Comparison of ENCODE assay signal across 14 cellular contexts in the genomic region with DNA sequence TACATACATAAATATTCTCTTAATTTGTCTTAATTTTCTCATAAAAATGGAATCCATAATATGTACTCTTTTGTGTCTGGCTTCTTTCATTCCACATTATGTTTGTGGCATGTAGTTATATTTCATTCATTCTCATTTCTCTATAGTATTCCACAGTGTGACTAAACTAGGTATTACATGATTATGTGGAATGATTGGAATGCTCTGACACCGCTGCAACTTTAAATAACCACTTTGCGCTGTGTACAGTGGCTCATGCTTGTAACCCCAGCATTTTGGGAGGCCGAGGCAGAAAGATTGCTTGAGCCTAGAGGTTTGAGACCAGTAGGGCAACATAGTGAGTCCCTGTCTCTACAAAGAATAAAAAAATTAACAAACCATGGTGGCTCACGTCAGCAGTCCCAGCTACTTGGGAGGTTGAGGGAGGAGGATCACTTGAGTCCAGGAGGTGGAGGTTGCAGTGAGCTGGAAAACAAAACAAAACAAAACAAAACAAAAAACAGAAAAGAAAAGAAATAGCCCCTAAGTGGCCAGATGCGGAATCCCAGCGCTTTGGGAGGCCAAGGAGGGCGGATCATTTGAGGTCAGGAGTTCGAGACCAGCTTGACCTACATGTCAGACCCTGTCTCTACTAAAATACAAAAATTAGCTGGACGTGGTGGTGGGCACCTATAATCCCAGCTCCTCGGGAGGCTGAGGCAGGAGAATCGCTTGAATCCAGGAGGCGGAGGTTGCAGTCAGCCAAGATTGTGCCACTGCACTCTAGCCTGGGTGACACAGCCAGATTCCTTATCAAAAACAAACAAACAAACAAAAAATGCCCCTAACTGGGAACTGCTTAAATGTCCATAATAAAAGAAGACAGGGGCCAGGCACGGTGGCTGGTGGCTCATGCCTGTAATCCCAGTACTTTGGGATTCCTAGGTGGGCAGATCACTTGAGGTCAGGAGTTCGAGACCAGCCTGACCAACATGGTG. TPM values are rescaled to one million over a fixed set of nuclear protein-coding genes. Genes with fewer than 3 reads are reported as not detected.
DNase-seq lines count a peak whose midpoint lies in the region; ATAC-seq and TF ChIP-seq lines count a peak whose summit lies in the region.
"Had no signal": no experiment of that assay in that cellular context is flagged by ENCODE, and none has a peak within 500 bp of the region (broad histone marks: within the 10 kb centered on the region; RNA-seq: fewer than 3 reads in every experiment).

No MANE protein-coding gene starts in this region.

- no peaks in the 10 kb centered on the region for H3K9me3 ChIP-seq in HEK293 (ENCODE audit: control insufficient read depth, insufficient read depth, low read depth, low read length)

- 0 out of 2 replicates have a peak, but pooled peaks cover 2% of the 10 kb centered on the region for H3K4me1 ChIP-seq in HEK293 (ENCODE audit: control insufficient read depth, insufficient read depth, low read length)

- no peak overlapping the region for H3K4me3 ChIP-seq in HEK293 (ENCODE audit: low read depth, low read length)

- no peak overlapping the region for H3K27ac ChIP-seq in HEK293 (ENCODE audit: extremely low read depth, low read depth, low read length)

- DNase-seq in A172 (ENCODE audit: low spot score) (peak; percentile 63), amniotic epithelial cell (ENCODE audit: low read depth) (peak; percentile 83), iris pigment epithelial cell (ENCODE audit: low read depth) (peak; percentile 81), endothelial cell (ENCODE audit: low spot score) (no peak)
- DNase-seq in activated T-cell treated with anti-CD3 and anti-CD28 coated beads, Interleukin-2, amount 50 U/mL, for 24 hours, result no peak
- no peak for DNase-seq in activated CD4-positive, CD25-positive, alpha-beta regulatory T cell treated with anti-CD3 and anti-CD28 coated beads, Interleukin-2, amount 50 U/mL, for 72 hours
- DNase-seq: activated CD4-positive, alpha-beta T cell treated with anti-CD3 and anti-CD28 coated beads for 1 hour; cortex of kidney; KG1; SHP77 treated with DMSO at 0.1 percent for 48 hours had no signal

- no peaks in the 10 kb centered on the region for H3K9me3 Mint-ChIP-seq in activated T-cell treated with anti-CD3 and anti-CD28 coated beads, Interleukin-2, amount 50 U/mL, for 24 hours
- no peaks in the 10 kb centered on the region for H3K9me3 Mint-ChIP-seq in endothelial cell (ENCODE audit: unreplicated experiment)
- H3K9me3 Mint-ChIP-seq: activated T-helper 1 cell treated with anti-CD3 and anti-CD28 coated beads, Interleukin-12 subunit alpha, Interleukin-12 subunit beta, Interleukin-2, Interleukin-4 antibody, amounts not matched to agents 30 ng/mL and 10 ng/mL and 1 ng/mL, durations not matched to agents 14 hours and 24 hours and 36 hours; stimulated activated effector memory CD8-positive, alpha-beta T cell treated with anti-CD3 and anti-CD28 coated beads, Interleukin-12 subunit alpha, Interleukin-12 subunit beta, amount 100 ng/mL, for 72 hours had no signal

- H3K4me1 Mint-ChIP-seq in activated T-cell treated with anti-CD3 and anti-CD28 coated beads, Interleukin-2, amount 50 U/mL, for 24 hours (ENCODE audit: low read depth), result peaks cover 3% of the 10 kb centered on the region
- H3K4me1 Mint-ChIP-seq in endothelial cell (ENCODE audit: unreplicated experiment), result no peaks in the 10 kb centered on the region
- H3K4me1 Mint-ChIP-seq: stimulated activated effector memory CD8-positive, alpha-beta T cell treated with anti-CD3 and anti-CD28 coated beads, Interleukin-12 subunit alpha, Interleukin-12 subunit beta, amount 100 ng/mL, for 72 hours had no signal

- H3K27ac Mint-ChIP-seq in activated T-cell treated with anti-CD3 and anti-CD28 coated beads, Interleukin-2, amount 50 U/mL, for 24 hours, result no peak overlapping the region
- no peak overlapping the region for H3K27ac Mint-ChIP-seq in endothelial cell (ENCODE audit: unreplicated experiment)
- H3K27ac Mint-ChIP-seq: activated T-helper 1 cell treated with anti-CD3 and anti-CD28 coated beads, Interleukin-12 subunit alpha, Interleukin-12 subunit beta, Interleukin-2, Interleukin-4 antibody, amounts not matched to agents 30 ng/mL and 10 ng/mL and 1 ng/mL, durations not matched to agents 14 hours and 24 hours and 36 hours; stimulated activated effector memory CD8-positive, alpha-beta T cell treated with anti-CD3 and anti-CD28 coated beads, Interleukin-12 subunit alpha, Interleukin-12 subunit beta, amount 100 ng/mL, for 72 hours had no signal

- TF ChIP-seq CTCF in HEK293 (tag by site-specific recombination; IDR thresholded peaks at IDR 0.05) (no peak), endothelial cell (IDR thresholded peaks at IDR 0.05; ENCODE audit: unreplicated experiment) (no peak)

- CTCF ChIA-PET in HEK293 (lab: Yijun Ruan, JAX), result interaction anchor here (0.6 to 6.4 kb wide), 13 partner anchors 9 to 576 kb away, joined by 3 to 69 read pairs (median 6); a partner anchor contains a TSS

- H3K4me3 Mint-ChIP-seq in activated T-cell treated with anti-CD3 and anti-CD28 coated beads, Interleukin-2, amount 50 U/mL, for 24 hours, result no peak overlapping the region
- no peak overlapping the region for H3K4me3 Mint-ChIP-seq in endothelial cell (ENCODE audit: unreplicated experiment)
- H3K4me3 Mint-ChIP-seq: activated T-helper 1 cell treated with anti-CD3 and anti-CD28 coated beads, Interleukin-12 subunit alpha, Interleukin-12 subunit beta, Interleukin-2, Interleukin-4 antibody, amounts not matched to agents 30 ng/mL and 10 ng/mL and 1 ng/mL, durations not matched to agents 14 hours and 24 hours and 36 hours; stimulated activated effector memory CD8-positive, alpha-beta T cell treated with anti-CD3 and anti-CD28 coated beads, Interleukin-12 subunit alpha, Interleukin-12 subunit beta, amount 100 ng/mL, for 72 hours had no signal

- ATAC-seq in GM18909 (IDR thresholded peaks at IDR 0.05; ENCODE audit: poor library complexity, unreplicated experiment), result no peak
- ATAC-seq: stimulated activated effector memory CD8-positive, alpha-beta T cell treated with anti-CD3 and anti-CD28 coated beads, Interleukin-12 subunit alpha, Interleukin-12 subunit beta, amount 100 ng/mL, for 72 hours had no signal

- no peaks in the 10 kb centered on the region for H3K27me3 Mint-ChIP-seq in activated T-cell treated with anti-CD3 and anti-CD28 coated beads, Interleukin-2, amount 50 U/mL, for 24 hours
- H3K27me3 Mint-ChIP-seq in endothelial cell (ENCODE audit: unreplicated experiment), result peaks cover 1% of the 10 kb centered on the region

- H3K36me3 ChIP-seq in HEK293 (ENCODE audit: control insufficient read depth in 2 of 2, insufficient read depth in 1 of 2, low read length in 2 of 2), result no peaks in the 10 kb centered on the region; a peak in 1 of 3 replicates

- POLR2A ChIA-PET in HEK293 (lab: Yijun Ruan, JAX), result interaction anchor here (0.6 to 3.2 kb wide), 5 partner anchors 9 to 334 kb away, joined by 3 to 25 read pairs (median 4); a partner anchor contains a TSS

- no peaks in the 10 kb centered on the region for H3K36me3 Mint-ChIP-seq in activated T-cell treated with anti-CD3 and anti-CD28 coated beads, Interleukin-2, amount 50 U/mL, for 24 hours (ENCODE audit: low read depth)
- no peaks in the 10 kb centered on the region for H3K36me3 Mint-ChIP-seq in endothelial cell (ENCODE audit: low read depth, unreplicated experiment)
- H3K36me3 Mint-ChIP-seq: stimulated activated effector memory CD8-positive, alpha-beta T cell treated with anti-CD3 and anti-CD28 coated beads, Interleukin-12 subunit alpha, Interleukin-12 subunit beta, amount 100 ng/mL, for 72 hours had no signal

TF ChIP-seq in HEK293, 187 proteins besides CTCF, POLR2A, EP300 and RAD21:
- TF ChIP-seq, protein P1, sequence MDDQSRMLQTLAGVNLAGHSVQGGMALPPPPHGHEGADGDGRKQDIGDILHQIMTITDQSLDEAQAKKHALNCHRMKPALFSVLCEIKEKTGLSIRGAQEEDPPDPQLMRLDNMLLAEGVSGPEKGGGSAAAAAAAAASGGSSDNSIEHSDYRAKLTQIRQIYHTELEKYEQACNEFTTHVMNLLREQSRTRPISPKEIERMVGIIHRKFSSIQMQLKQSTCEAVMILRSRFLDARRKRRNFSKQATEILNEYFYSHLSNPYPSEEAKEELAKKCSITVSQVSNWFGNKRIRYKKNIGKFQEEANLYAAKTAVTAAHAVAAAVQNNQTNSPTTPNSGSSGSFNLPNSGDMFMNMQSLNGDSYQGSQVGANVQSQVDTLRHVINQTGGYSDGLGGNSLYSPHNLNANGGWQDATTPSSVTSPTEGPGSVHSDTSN (CRISPR knock-in tag; IDR thresholded peaks at IDR 0.05), result no peak
- TF ChIP-seq ZNF664 (tag by site-specific recombination; IDR thresholded peaks at IDR 0.05) (peak; percentile 76; the same call in 1 of the 2 replicates), BCL11B (tag by site-specific recombination; IDR thresholded peaks at IDR 0.05; ENCODE audit: low read depth) (0 out of 2 replicates have a peak, but pooled peaks have one; percentile 16), TCF7L2 (IDR thresholded peaks at IDR 0.05; ENCODE audit: borderline replicate concordance, low read depth, low read length) (no peak), ZNF629 (tag by site-specific recombination; IDR thresholded peaks at IDR 0.05) (0 out of 2 replicates have a peak, but pooled peaks have one; percentile 27), GLIS1 (tag by site-specific recombination; IDR thresholded peaks at IDR 0.05) (peak; percentile 59), ZBTB7A (tag by site-specific recombination; IDR thresholded peaks at IDR 0.05; ENCODE audit: low read depth) (no peak), ZNF324 (tag by site-specific recombination; IDR thresholded peaks at IDR 0.05) (no peak), KLF8 (tag by site-specific recombination; IDR thresholded peaks at IDR 0.05) (0 out of 2 replicates have a peak, but pooled peaks have one; percentile 15)
- TF ChIP-seq, protein P2, sequence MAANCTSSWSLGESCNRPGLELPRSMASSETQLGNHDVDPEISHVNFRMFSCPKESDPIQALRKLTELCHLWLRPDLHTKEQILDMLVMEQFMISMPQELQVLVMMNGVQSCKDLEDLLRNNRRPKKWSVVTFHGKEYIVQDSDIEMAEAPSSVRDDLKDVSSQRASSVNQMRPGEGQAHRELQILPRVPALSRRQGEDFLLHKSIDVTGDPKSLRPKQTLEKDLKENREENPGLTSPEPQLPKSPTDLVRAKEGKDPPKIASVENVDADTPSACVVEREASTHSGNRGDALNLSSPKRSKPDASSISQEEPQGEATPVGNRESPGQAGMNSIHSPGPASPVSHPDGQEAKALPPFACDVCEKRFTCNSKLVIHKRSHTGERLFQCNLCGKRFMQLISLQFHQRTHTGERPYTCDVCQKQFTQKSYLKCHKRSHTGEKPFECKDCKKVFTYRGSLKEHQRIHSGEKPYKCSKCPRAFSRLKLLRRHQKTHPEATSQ (tag by site-specific recombination; IDR thresholded peaks at IDR 0.05), result no peak

RNA-seq across cellular contexts. Expression of a gene that starts 8.0 kb away (rescaled TPM):
- total RNA-seq in A172 (2014; rRNA removed; shearing (Covaris generic)), result 179 and 185 TPM in 2 replicates
- 134 TPM for total RNA-seq in endothelial cell (ENCODE audit: unreplicated experiment)

RNA-seq across cellular contexts. Expression of a gene that starts 9.1 kb away (rescaled TPM):
- total RNA-seq in A172 (2014; rRNA removed; shearing (Covaris generic)), result 10.1 and 13.1 TPM in 2 replicates
- 56.7 TPM for total RNA-seq in endothelial cell (ENCODE audit: unreplicated experiment)

Comparison
In these comparisons a context has a peak if more than half of its experiments do, and no peak if none do; other contexts are left out.
1. DNase-seq: peak in A172 (single experiment), amniotic epithelial cell (single experiment) and iris pigment epithelial cell (single experiment); none in activated T-cell treated with anti-CD3 and anti-CD28 coated beads, Interleukin-2, amount 50 U/mL, for 24 hours (single experiment), activated CD4-positive, CD25-positive, alpha-beta regulatory T cell treated with anti-CD3 and anti-CD28 coated beads, Interleukin-2, amount 50 U/mL, for 72 hours (single experiment) and endothelial cell (single experiment).